In the genomic region with DNA sequence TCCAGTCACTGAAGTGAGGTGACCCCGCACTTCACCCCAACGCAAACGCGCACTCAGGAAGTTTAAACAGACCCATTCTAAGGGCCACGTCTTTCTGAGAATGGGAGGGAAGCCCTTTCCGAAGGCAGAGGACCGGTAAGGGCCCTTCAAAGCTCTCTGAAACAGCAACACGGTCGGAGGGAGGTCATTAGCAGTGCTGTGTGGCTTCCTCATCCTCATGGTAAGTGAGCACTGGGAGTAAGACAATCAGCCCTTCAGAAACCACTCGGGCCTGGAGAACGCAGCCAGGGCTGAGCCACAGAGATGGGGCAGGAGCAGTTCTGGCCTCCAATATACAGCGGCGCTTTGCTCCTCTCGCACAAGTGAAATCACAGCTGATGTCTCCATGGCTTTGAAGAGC, we compare ENCODE assay signal across 18 cellular contexts. TPM values are rescaled to one million over a fixed set of nuclear protein-coding genes. Genes with fewer than 3 reads are reported as not detected.
DNase-seq lines count a peak whose midpoint lies in the region; ATAC-seq and TF ChIP-seq lines count a peak whose summit lies in the region.
"Had no signal": no experiment of that assay in that cellular context is flagged by ENCODE, and none has a peak within 500 bp of the region (broad histone marks: within the 10 kb centered on the region; RNA-seq: fewer than 3 reads in every experiment).

No MANE protein-coding gene starts in this region.

- H3K4me1 ChIP-seq in ectodermal cell (ENCODE audit: control insufficient read depth, insufficient read depth, low read length), result peaks cover 20% of the 10 kb centered on the region
- peaks cover 0 to 56% (median 51%) of the 10 kb centered on the region in 4 donors for H3K4me1 ChIP-seq in tibial artery

- H3K4me3 ChIP-seq in ectodermal cell (ENCODE audit: insufficient read depth, low read depth, low read length) (no peak overlapping the region), tibial artery (peak overlapping the region in 1 of 2 donors; percentile 3)
- H3K4me3 ChIP-seq: BLaER1 treated with 17β-estradiol and CSF1 and Interleukin-3, amounts not matched to agents 10 nM and 100 nM had no signal

- H3K27me3 ChIP-seq in ectodermal cell (ENCODE audit: control insufficient read depth, insufficient read depth, low read length, poor library complexity, severe bottlenecking) (peaks cover 3% of the 10 kb centered on the region), tibial artery (no peaks in the 10 kb centered on the region)
- H3K27me3 ChIP-seq: BLaER1 treated with 17β-estradiol and CSF1 and Interleukin-3, amounts not matched to agents 10 nM and 100 nM had no signal

- 69 to 73% methylated on average over 14 of the region's 14 CpGs for WGBS in ectodermal cell, 2 experiments

- H3K4me3 Mint-ChIP-seq in nephron progenitor cell, result peak overlapping the region; percentile 23
- H3K4me3 Mint-ChIP-seq: stimulated activated effector memory CD8-positive, alpha-beta T cell treated with anti-CD3 and anti-CD28 coated beads, Interleukin-12 subunit alpha, Interleukin-12 subunit beta, amount 100 ng/mL, for 72 hours had no signal

- peak; percentile 38 for DNase-seq in NCI-H2107 treated with DMSO at 0.1 percent for 48 hours (lab: John Stamatoyannopoulos, UW; ENCODE audit: unreplicated experiment)
- DNase-seq in NCI-H2107 (lab: John Stamatoyannopoulos, UW), result no peak
- DNase-seq in nephron progenitor cell, result no peak
- DNase-seq in tibial artery, result no peak
- DNase-seq in activated T-cell treated with anti-CD3 and anti-CD28 coated beads for 4 hours, result no peak
- DNase-seq in left lobe of liver (ENCODE audit: low spot score), result no peak
- DNase-seq: activated CD4-positive, CD25-positive, alpha-beta regulatory T cell treated with anti-CD3 and anti-CD28 coated beads, Interleukin-2, amount 50 U/mL, for 72 hours; activated effector memory CD4-positive, alpha-beta T cell treated with anti-CD3 and anti-CD28 coated beads, Interleukin-2, amount 50 U/mL, for 16 hours; cerebellar nuclear complex; DMS53; midbrain; trophoblast cell had no signal

- H3K9me3 ChIP-seq in ectodermal cell (ENCODE audit: control insufficient read depth, low read length) (no peaks in the 10 kb centered on the region), tibial artery (no peaks in the 10 kb centered on the region)
- H3K9me3 ChIP-seq: BLaER1 treated with 17β-estradiol and CSF1 and Interleukin-3, amounts not matched to agents 10 nM and 100 nM had no signal

- H3K27ac Mint-ChIP-seq in nephron progenitor cell, result peak overlapping the region; percentile 89
- H3K27ac Mint-ChIP-seq: stimulated activated effector memory CD8-positive, alpha-beta T cell treated with anti-CD3 and anti-CD28 coated beads, Interleukin-12 subunit alpha, Interleukin-12 subunit beta, amount 100 ng/mL, for 72 hours had no signal

- H3K4me1 Mint-ChIP-seq in nephron progenitor cell, result peaks cover 66% of the 10 kb centered on the region
- H3K4me1 Mint-ChIP-seq: stimulated activated effector memory CD8-positive, alpha-beta T cell treated with anti-CD3 and anti-CD28 coated beads, Interleukin-12 subunit alpha, Interleukin-12 subunit beta, amount 100 ng/mL, for 72 hours had no signal

- intact Hi-C loops in tibial artery (cut with DNase I; ENCODE audit: low total_unique reads), result no loop called here

- H3K27me3 Mint-ChIP-seq in nephron progenitor cell (ENCODE audit: low read depth, poor library complexity), result peaks cover 12% of the 10 kb centered on the region

- ATAC-seq in HG03378 (IDR thresholded peaks at IDR 0.05; ENCODE audit: unreplicated experiment), result no peak
- ATAC-seq in left lobe of liver, result no peak
- ATAC-seq: stimulated activated effector memory CD8-positive, alpha-beta T cell treated with anti-CD3 and anti-CD28 coated beads, Interleukin-12 subunit alpha, Interleukin-12 subunit beta, amount 100 ng/mL, for 72 hours had no signal

- H3K9me3 Mint-ChIP-seq in nephron progenitor cell, result peaks cover 4% of the 10 kb centered on the region
- H3K9me3 Mint-ChIP-seq: stimulated activated effector memory CD8-positive, alpha-beta T cell treated with anti-CD3 and anti-CD28 coated beads, Interleukin-12 subunit alpha, Interleukin-12 subunit beta, amount 100 ng/mL, for 72 hours had no signal

- no peak for TF ChIP-seq CTCF in nephron progenitor cell (IDR thresholded peaks at IDR 0.05)
- no peak for TF ChIP-seq CTCF in tibial artery (IDR thresholded peaks at IDR 0.05)

- H3K36me3 Mint-ChIP-seq in nephron progenitor cell (ENCODE audit: low read depth), result no peaks in the 10 kb centered on the region
- H3K36me3 Mint-ChIP-seq: stimulated activated effector memory CD8-positive, alpha-beta T cell treated with anti-CD3 and anti-CD28 coated beads, Interleukin-12 subunit alpha, Interleukin-12 subunit beta, amount 100 ng/mL, for 72 hours had no signal

- no peaks in the 10 kb centered on the region for H3K36me3 ChIP-seq in ectodermal cell (ENCODE audit: control insufficient read depth, insufficient read depth, low read length)
- H3K36me3 ChIP-seq in tibial artery, result no peaks in the 10 kb centered on the region
- H3K36me3 ChIP-seq: BLaER1 treated with 17β-estradiol and CSF1 and Interleukin-3, amounts not matched to agents 10 nM and 100 nM had no signal

- H3K27ac ChIP-seq in ectodermal cell (ENCODE audit: insufficient read depth, low read depth, low read length, poor library complexity, severe bottlenecking) (peak overlapping the region; percentile 44), tibial artery (peak overlapping the region; percentile 73 to 91)
- H3K27ac ChIP-seq: BLaER1 treated with 17β-estradiol and CSF1 and Interleukin-3, amounts not matched to agents 10 nM and 100 nM had no signal

RNA-seq across cellular contexts. Expression of a gene that starts 23.7 kb away (rescaled TPM):
- polyA plus RNA-seq in ectodermal cell (2013, experiment 1 of 4), result 0.57 TPM
- polyA plus RNA-seq in ectodermal cell (2013, experiment 2 of 4), result 0.20 TPM
- polyA plus RNA-seq in ectodermal cell (2013, experiment 3 of 4), result 0.75 TPM
- 1.3 TPM for polyA plus RNA-seq in ectodermal cell (2013, experiment 4 of 4)
- 0.15 TPM for total RNA-seq in left lobe of liver
- total RNA-seq: A172, M059J had no signal

RNA-seq across cellular contexts. Expression of a gene that starts 54.6 kb away (rescaled TPM):
- polyA plus RNA-seq in ectodermal cell (2013, experiment 1 of 4), result 34.6 TPM
- 28.0 TPM for polyA plus RNA-seq in ectodermal cell (2013, experiment 2 of 4)
- polyA plus RNA-seq in ectodermal cell (2013, experiment 3 of 4), result 25.0 TPM
- 25.2 TPM for polyA plus RNA-seq in ectodermal cell (2013, experiment 4 of 4)
- total RNA-seq in left lobe of liver, result 5.0 TPM
